ENCODE assay signal across 33 cellular contexts in genomic region chr1:41859686-41860085, GRCh38. TPM values are rescaled to one million over a fixed set of nuclear protein-coding genes. Genes with fewer than 3 reads are reported as not detected.
DNase-seq lines count a peak whose midpoint lies in the region; FAIRE-seq and TF ChIP-seq lines count a peak whose summit lies in the region.
"Had no signal": no experiment of that assay in that cellular context is flagged by ENCODE, and none has a peak within 500 bp of the region (broad histone marks: within the 10 kb centered on the region; RNA-seq: fewer than 3 reads in every experiment).

No MANE protein-coding gene starts in this region.

- CTCF ChIA-PET in PC-9 (lab: Charles Lee) = no interaction called here

- FAIRE-seq in keratinocyte (lab: Jason Lieb, UNC) = peak; percentile 43
- FAIRE-seq: endometrium, HTR-8/SVneo, K562 had no signal

- H3K9me1 ChIP-seq in keratinocyte (ENCODE audit: control insufficient read depth, extremely low read depth, insufficient read depth, low read length) = no peaks in the 10 kb centered on the region

- peaks cover 0 to 5% of the 10 kb centered on the region in 2 donors for H3K36me3 Mint-ChIP-seq in CD14-positive monocyte
- H3K36me3 Mint-ChIP-seq: neural progenitor cell, WTC11 had no signal

- H3K9me2 ChIP-seq in Karpas-422 (replicated peaks; ENCODE audit: insufficient read depth, low read length) = no peaks in the 10 kb centered on the region
- no peaks in the 10 kb centered on the region for H3K9me2 ChIP-seq in PC-9 (ENCODE audit: insufficient read depth)

- in situ Hi-C loops in GM13976 (cut with MboI; ENCODE audit: low sequenced_read_pairs, unreplicated experiment) = no loop called here

- H2AFZ ChIP-seq in Karpas-422 (ENCODE audit: low read length) (no peak overlapping the region), PC-9 (no peak overlapping the region), keratinocyte (ENCODE audit: control insufficient read depth, low read length) (no peak overlapping the region)
- H2AFZ ChIP-seq: neural progenitor cell had no signal

- H3K9me3 ChIP-seq in Karpas-422 (ENCODE audit: low read length) (no peaks in the 10 kb centered on the region), PC-9 (ENCODE audit: insufficient read depth, low read depth) (no peaks in the 10 kb centered on the region), keratinocyte (ENCODE audit: control insufficient read depth, low read depth, low read length) (no peaks in the 10 kb centered on the region)
- H3K9me3 ChIP-seq: BLaER1, Caco-2, esophagus squamous epithelium, HAP-1, heart right ventricle, MG63, right lobe of liver had no signal

- no peak for TF ChIP-seq CTCF in CD14-positive monocyte (IDR thresholded peaks at IDR 0.05)
- TF ChIP-seq CTCF in PC-9 (conservative IDR thresholded peaks at IDR 0.05) = no peak
- TF ChIP-seq CTCF in keratinocyte (optimal IDR thresholded peaks at IDR 0.05 in 1 of 3, IDR thresholded peaks at IDR 0.05 in 1 of 3, conservative IDR thresholded peaks at IDR 0.05 in 1 of 3; ENCODE audit: extremely low read depth in 1 of 3, insufficient read depth in 2 of 3, low read length in 3 of 3) = no peak
- TF ChIP-seq CTCF in GM13976 (IDR thresholded peaks at IDR 0.05; ENCODE audit: borderline replicate concordance, control extremely low read depth, extremely low read depth, insufficient read depth, missing control alignments) = no peak

- H4K20me1 ChIP-seq in Karpas-422 (ENCODE audit: insufficient read depth, low read depth, low read length) (no peaks in the 10 kb centered on the region), PC-9 (ENCODE audit: insufficient read depth) (no peaks in the 10 kb centered on the region), keratinocyte (ENCODE audit: control insufficient read depth, extremely low read depth, insufficient read depth, low read length) (no peaks in the 10 kb centered on the region)
- H4K20me1 ChIP-seq: BLaER1 had no signal

- intact Hi-C loops in CD14-positive monocyte (cut with micrococcal nuclease) (no loop called here), PC-9 (cut with micrococcal nuclease; ENCODE audit: unreplicated experiment) (loop anchor here (5.0 kb wide), 2 partner anchors 187 to 282 kb away; no protein-coding TSS in a partner anchor)

- H3K79me2 ChIP-seq in Karpas-422 (ENCODE audit: low read length) = no peaks in the 10 kb centered on the region
- peaks cover 53% of the 10 kb centered on the region for H3K79me2 ChIP-seq in PC-9 (ENCODE audit: low read depth)
- no peaks in the 10 kb centered on the region for H3K79me2 ChIP-seq in keratinocyte (ENCODE audit: control insufficient read depth, insufficient read depth, low read length)

- peak; percentile 58 for DNase-seq in CD14-positive monocyte (ENCODE audit: low spot score)
- DNase-seq in Karpas-422 = peak; percentile 60
- no peak for DNase-seq in PC-9
- DNase-seq in keratinocyte (ENCODE audit: low read depth, low spot score) = no peak
- no peak for DNase-seq in NCI-H187 (lab: John Stamatoyannopoulos, UW)
- DNase-seq in NCI-H1417 (lab: John Stamatoyannopoulos, UW) = no peak
- no peak for DNase-seq in GM13976 (ENCODE audit: low spot score)
- DNase-seq: activated CD8-positive, alpha-beta memory T cell treated with anti-CD3 and anti-CD28 coated beads, Interleukin-2, amount 10 ng/mL, durations not matched to agents 7 days and 5 days; anterior cingulate cortex; Caco-2; esophagus squamous epithelium; foreskin melanocyte; heart right ventricle; MG63; NCI-H1436 treated with DMSO at 0.1 percent for 48 hours; NCI-H2171 treated with DMSO at 0.1 percent for 48 hours; NCI-H524; posterior cingulate gyrus; right lobe of liver; stimulated activated CD4-positive, alpha-beta T cell treated with anti-CD3 and anti-CD28 coated beads, Interleukin-4, amount 100 ng/mL, for 1 hour; T1000 had no signal

- dilution Hi-C loops in keratinocyte (cut with MboI; ENCODE audit: extremely low pct_ligation_motif_present, low sequenced_read_pairs) = no loop called here

- H3F3A ChIP-seq in PC-9 (ENCODE audit: insufficient read depth, low read depth) = peaks cover 58% of the 10 kb centered on the region

- peak overlapping the region in 6 of 7 donors; percentile 15 to 66 (median 57) for H3K27ac Mint-ChIP-seq in CD14-positive monocyte
- H3K27ac Mint-ChIP-seq: activated CD8-positive, alpha-beta memory T cell treated with anti-CD3 and anti-CD28 coated beads, Interleukin-2, amount 10 ng/mL, durations not matched to agents 7 days and 5 days; activated naive CD8-positive, alpha-beta T cell; activated T-helper 1 cell treated with anti-CD3 and anti-CD28 coated beads, Interleukin-12 subunit alpha, Interleukin-12 subunit beta, Interleukin-2, Interleukin-4 antibody, amounts not matched to agents 30 ng/mL and 10 ng/mL and 1 ng/mL, durations not matched to agents 14 hours and 24 hours and 36 hours; neural progenitor cell; type B pancreatic cell; WTC11 had no signal

- no peak overlapping the region for H3K4me3 ChIP-seq in Karpas-422 (ENCODE audit: low read length)
- no peak overlapping the region for H3K4me3 ChIP-seq in PC-9
- H3K4me3 ChIP-seq in keratinocyte (ENCODE audit: control insufficient read depth in 2 of 3, extremely low read depth in 1 of 3, insufficient read depth in 2 of 3, low read depth in 1 of 3, low read length in 3 of 3) = no peak overlapping the region
- H3K4me3 ChIP-seq: BLaER1, cardiac muscle cell, esophagus squamous epithelium, HAP-1, heart right ventricle, K562, lung, MG63, neural progenitor cell, right lobe of liver had no signal

- H3K36me3 ChIP-seq in Karpas-422 (ENCODE audit: insufficient read depth, low read length) = no peaks in the 10 kb centered on the region
- 0 out of 2 replicates have a peak, but pooled peaks cover 5% of the 10 kb centered on the region for H3K36me3 ChIP-seq in PC-9 (ENCODE audit: low read depth)
- H3K36me3 ChIP-seq in keratinocyte (ENCODE audit: control insufficient read depth in 2 of 2, extremely low read depth in 1 of 2, insufficient read depth in 2 of 2, low read length in 2 of 2) = no peaks in the 10 kb centered on the region
- H3K36me3 ChIP-seq: BLaER1, cardiac muscle cell, esophagus squamous epithelium, HAP-1, heart right ventricle, MG63, neural progenitor cell, right lobe of liver had no signal

- no peak overlapping the region for H3K27ac ChIP-seq in Karpas-422 (ENCODE audit: low read length)
- peak overlapping the region; percentile 75; the same call in 1 of the 2 replicates for H3K27ac ChIP-seq in PC-9
- no peak overlapping the region for H3K27ac ChIP-seq in keratinocyte (ENCODE audit: control insufficient read depth, insufficient read depth, low read length)
- H3K27ac ChIP-seq: BLaER1, cardiac muscle cell, esophagus squamous epithelium, heart right ventricle, neural progenitor cell, right lobe of liver had no signal

- peaks cover 13% of the 10 kb centered on the region for H3K4me1 ChIP-seq in Karpas-422 (ENCODE audit: low read length)
- H3K4me1 ChIP-seq in PC-9 (replicated peaks; ENCODE audit: insufficient read depth) = peaks cover 86% of the 10 kb centered on the region
- H3K4me1 ChIP-seq in keratinocyte (ENCODE audit: control insufficient read depth, extremely low read depth, insufficient read depth, low read length) = peaks cover 40% of the 10 kb centered on the region
- H3K4me1 ChIP-seq: BLaER1, Caco-2, right lobe of liver had no signal

- H3K4me3 Mint-ChIP-seq in CD14-positive monocyte = peak overlapping the region in 1 of 2 donors; percentile 39
- H3K4me3 Mint-ChIP-seq: activated CD8-positive, alpha-beta memory T cell treated with anti-CD3 and anti-CD28 coated beads, Interleukin-2, amount 10 ng/mL, durations not matched to agents 7 days and 5 days; activated naive CD8-positive, alpha-beta T cell; activated T-helper 1 cell treated with anti-CD3 and anti-CD28 coated beads, Interleukin-12 subunit alpha, Interleukin-12 subunit beta, Interleukin-2, Interleukin-4 antibody, amounts not matched to agents 30 ng/mL and 10 ng/mL and 1 ng/mL, durations not matched to agents 14 hours and 24 hours and 36 hours; neural progenitor cell; type B pancreatic cell; WTC11 had no signal

- H3K4me2 ChIP-seq in Karpas-422 (ENCODE audit: low read depth, low read length, poor library complexity, severe bottlenecking) (peak overlapping the region; percentile 38), PC-9 (peak overlapping the region; percentile 69), keratinocyte (ENCODE audit: control insufficient read depth, extremely low read depth, insufficient read depth, low read depth, low read length) (peak overlapping the region; percentile 20)
- H3K4me2 ChIP-seq: BLaER1, neural progenitor cell had no signal

- H3K27me3 Mint-ChIP-seq in CD14-positive monocyte (ENCODE audit: low read depth in 3 of 3) = peaks cover 7 to 13% (median 9%) of the 10 kb centered on the region in 3 donors
- H3K27me3 Mint-ChIP-seq: activated CD8-positive, alpha-beta memory T cell treated with anti-CD3 and anti-CD28 coated beads, Interleukin-2, amount 10 ng/mL, durations not matched to agents 7 days and 5 days; activated naive CD8-positive, alpha-beta T cell had no signal

- POLR2A ChIA-PET in PC-9 (lab: Charles Lee; ENCODE audit: unreplicated experiment) = interaction anchor here (0.5 kb wide), 1 partner anchor 28 kb away, joined by 3 read pairs; no protein-coding TSS in a partner anchor

- peaks cover 0 to 4% (median 1%) of the 10 kb centered on the region in 7 donors for H3K9me3 Mint-ChIP-seq in CD14-positive monocyte

- H3K4me1 Mint-ChIP-seq in CD14-positive monocyte = peaks cover 39% of the 10 kb centered on the region

- no peaks in the 10 kb centered on the region for H3K27me3 ChIP-seq in Karpas-422 (ENCODE audit: low read length)
- H3K27me3 ChIP-seq in PC-9 (ENCODE audit: insufficient read depth, low read depth) = no peaks in the 10 kb centered on the region
- no peaks in the 10 kb centered on the region for H3K27me3 ChIP-seq in keratinocyte (ENCODE audit: control insufficient read depth, extremely low read depth, insufficient read depth, low read length)
- H3K27me3 ChIP-seq: BLaER1, cardiac muscle cell, esophagus squamous epithelium, heart right ventricle, MG63, neural progenitor cell, right lobe of liver had no signal

- H3K9ac ChIP-seq in Karpas-422 (ENCODE audit: low read length) = no peak overlapping the region
- H3K9ac ChIP-seq in keratinocyte (ENCODE audit: control insufficient read depth, extremely low read depth, insufficient read depth, low read length) = no peak overlapping the region
- H3K9ac ChIP-seq: BLaER1, neural progenitor cell had no signal

- no TSS peak for BruUV-seq in PC-9 (replicated peaks; lab: Mats Ljungman, UMichigan)

RNA-seq across cellular contexts. Expression of gene HIVEP3, which starts 59.0 kb away (rescaled TPM):
- 1 to 10 TPM; 1.2 to 1.8 TPM for polyA plus RNA-seq in CD14-positive monocyte
- 0.87 and 1.3 TPM in 2 replicates for total RNA-seq in Karpas-422 (2014; rRNA removed; shearing (Covaris generic); ENCODE audit: low replicate concordance)
- 8.1 and 11.0 TPM in 2 replicates for total RNA-seq in PC-9 (2021)
- polyA plus RNA-seq in keratinocyte = 0.64 to 3.5 TPM (median 1.1 TPM) in 3 replicates
- 0.37 TPM for polyA plus RNA-seq in keratinocyte (2011; ENCODE audit: low read depth)
- 1.8 TPM in 2 replicates for polyA plus RNA-seq in keratinocyte (2011; cell fraction: cytosol; rRNA removed)
- 2.3 and 3.0 TPM in 2 replicates for polyA plus RNA-seq in keratinocyte (2011; cell fraction: nucleus; rRNA removed)
- 0.68 and 2.4 TPM in 2 replicates for polyA plus RNA-seq in keratinocyte (2012; ENCODE audit: low replicate concordance)
- 1.8 to 4.6 TPM (median 3.2 TPM) in 3 replicates for polyA minus RNA-seq in keratinocyte
- 0.77 TPM for polyA minus RNA-seq in keratinocyte (2011; cell fraction: cytosol; rRNA and poly(A)+ RNA removed)
- 1.1 and 2.4 TPM in 2 replicates for polyA minus RNA-seq in keratinocyte (2011; cell fraction: nucleus; rRNA and poly(A)+ RNA removed)

Comparison
In these comparisons a context has a peak if more than half of its experiments do, and no peak if none do; other contexts are left out.
1. DNase-seq: peak in CD14-positive monocyte (single experiment) and Karpas-422 (single experiment); none in PC-9 (0 of 2), keratinocyte (single experiment), NCI-H187 (0 of 2), NCI-H1417 (0 of 3) and GM13976 (single experiment).
2. Peak in every context shown above with its lines, with median percentiles within 50 percentile points of each other: H3K4me2 ChIP-seq.